In genomic region chr18:5455644-5456043, GRCh38 we compare ENCODE assay signal across 15 cellular contexts.
DNase-seq lines count a peak whose midpoint lies in the region; TF ChIP-seq lines count a peak whose summit lies in the region.
"Had no signal": no experiment of that assay in that cellular context is flagged by ENCODE, and none has a peak within 500 bp of the region (broad histone marks: within the 10 kb centered on the region; RNA-seq: fewer than 3 reads in every experiment).

No MANE protein-coding gene starts in this region.

- H3K4me2 ChIP-seq in trophoblast cell (ENCODE audit: low read length): no peak overlapping the region

- H4K8ac ChIP-seq in trophoblast cell (ENCODE audit: low read depth, low read length): peak overlapping the region; percentile 63

- H3K27me3 ChIP-seq in trophoblast cell (ENCODE audit: insufficient read depth, low read length) (no peaks in the 10 kb centered on the region), MG63 (no peaks in the 10 kb centered on the region)
- H3K27me3 ChIP-seq: right lobe of liver, stomach had no signal

- H3K79me2 ChIP-seq in trophoblast cell (ENCODE audit: control insufficient read depth, insufficient read depth, low read length, poor library complexity): no peaks in the 10 kb centered on the region

- H2BK5ac ChIP-seq in trophoblast cell (ENCODE audit: low read depth, low read length, poor library complexity): peak overlapping the region; percentile 59

- H3K9me3 ChIP-seq in trophoblast cell (ENCODE audit: insufficient read depth, low read depth, low read length) (no peaks in the 10 kb centered on the region), MG63 (no peaks in the 10 kb centered on the region)
- H3K9me3 ChIP-seq: right lobe of liver, stomach had no signal

- no peak for TF ChIP-seq CTCF in endothelial cell (IDR thresholded peaks at IDR 0.05; ENCODE audit: unreplicated experiment)
- no peak for TF ChIP-seq CTCF in mesothelial cell of epicardium (IDR thresholded peaks at IDR 0.05; ENCODE audit: unreplicated experiment)
- TF ChIP-seq CTCF in type B pancreatic cell (conservative IDR thresholded peaks at IDR 0.05): no peak

- H3K27ac ChIP-seq in trophoblast cell (ENCODE audit: low read depth, low read length): peak overlapping the region; percentile 5
- H3K27ac ChIP-seq: right lobe of liver, stomach had no signal

- no peak overlapping the region for H4K12ac ChIP-seq in trophoblast cell (ENCODE audit: low read depth, low read length)

- peak overlapping the region; percentile 67 for H2BK12ac ChIP-seq in trophoblast cell (ENCODE audit: low read length)

- no peak overlapping the region for H4K91ac ChIP-seq in trophoblast cell (ENCODE audit: low read depth, low read length)

- H3K4me1 Mint-ChIP-seq in endothelial cell (ENCODE audit: unreplicated experiment) (peaks cover 7% of the 10 kb centered on the region), mesothelial cell of epicardium (peaks cover 28% of the 10 kb centered on the region), type B pancreatic cell (ENCODE audit: unreplicated experiment) (peaks cover 17% of the 10 kb centered on the region)

- WGBS in trophoblast cell (ENCODE audit: extremely low coverage, insufficient coverage, insufficient read length): no CpG with 5 or more reads among the region's 8 CpGs

- H3K4me3 ChIP-seq in trophoblast cell (ENCODE audit: low read depth, low read length): no peak overlapping the region
- no peak overlapping the region for H3K4me3 ChIP-seq in MG63
- H3K4me3 ChIP-seq: right lobe of liver, stomach had no signal

- H3K4me3 Mint-ChIP-seq in endothelial cell (ENCODE audit: unreplicated experiment) (no peak overlapping the region), mesothelial cell of epicardium (no peak overlapping the region), type B pancreatic cell (no peak overlapping the region)
- H3K4me3 Mint-ChIP-seq: H9, nephron had no signal

- H2BK120ac ChIP-seq in trophoblast cell (ENCODE audit: insufficient read depth, low read length, poor library complexity): peak overlapping the region; percentile 47

- H3K27ac Mint-ChIP-seq in endothelial cell (ENCODE audit: unreplicated experiment) (peak overlapping the region; percentile 42), mesothelial cell of epicardium (no peak overlapping the region), type B pancreatic cell (no peak overlapping the region)
- H3K27ac Mint-ChIP-seq: H9, nephron had no signal

- H3K9ac ChIP-seq in trophoblast cell (ENCODE audit: low read length): no peak overlapping the region

- no peak overlapping the region for H2AFZ ChIP-seq in trophoblast cell (ENCODE audit: insufficient read depth, low read length, poor library complexity)

- peak overlapping the region; percentile 92 for H3K18ac ChIP-seq in trophoblast cell (ENCODE audit: low read length)

- H3K27me3 Mint-ChIP-seq in endothelial cell (ENCODE audit: unreplicated experiment) (peaks cover 1% of the 10 kb centered on the region), mesothelial cell of epicardium (ENCODE audit: low read depth) (no peaks in the 10 kb centered on the region), type B pancreatic cell (no peaks in the 10 kb centered on the region)

- peak overlapping the region; percentile 58 for H2AK5ac ChIP-seq in trophoblast cell (ENCODE audit: low read length)

- H3K36me3 Mint-ChIP-seq in endothelial cell (ENCODE audit: low read depth, unreplicated experiment) (no peaks in the 10 kb centered on the region), mesothelial cell of epicardium (no peaks in the 10 kb centered on the region), type B pancreatic cell (no peaks in the 10 kb centered on the region)

- no peak overlapping the region for H3K14ac ChIP-seq in trophoblast cell (ENCODE audit: low read length)

- H3K23ac ChIP-seq in trophoblast cell (ENCODE audit: low read length): no peak overlapping the region

- DNase-seq in Daoy (ENCODE audit: low read depth) (peak; percentile 58), RPMI8226 (peak; percentile 22), endothelial cell (ENCODE audit: low spot score) (no peak), trophoblast cell (peak in 1 of 2 donors; percentile 64), mesothelial cell of epicardium (ENCODE audit: low spot score in 2 of 2, unreplicated experiment in 2 of 2) (no peak), MG63 (no peak), type B pancreatic cell (ENCODE audit: extremely low spot score, unreplicated experiment) (no peak)
- DNase-seq: effector CD4-positive, alpha-beta T cell; H9; NCI-H2029 treated with DMSO at 0.1 percent for 48 hours; NCI-H82; right lobe of liver; SHP77; stomach had no signal

- peaks cover 19% of the 10 kb centered on the region for H3K79me1 ChIP-seq in trophoblast cell (ENCODE audit: low read length)

- no peaks in the 10 kb centered on the region for H3K9me3 Mint-ChIP-seq in endothelial cell (ENCODE audit: unreplicated experiment)
- H3K9me3 Mint-ChIP-seq in mesothelial cell of epicardium: no peaks in the 10 kb centered on the region
- no peaks in the 10 kb centered on the region for H3K9me3 Mint-ChIP-seq in type B pancreatic cell
- H3K9me3 Mint-ChIP-seq: H9, nephron had no signal

- H3K36me3 ChIP-seq in trophoblast cell (ENCODE audit: control insufficient read depth in 1 of 2, insufficient read depth in 2 of 2, low read length in 2 of 2) (peaks cover 0 to 5% of the 10 kb centered on the region in 2 experiments), MG63 (no peaks in the 10 kb centered on the region)
- H3K36me3 ChIP-seq: right lobe of liver, stomach had no signal

- peaks cover 10 to 17% of the 10 kb centered on the region in 2 experiments for H3K4me1 ChIP-seq in trophoblast cell (ENCODE audit: control insufficient read depth in 1 of 2, insufficient read depth in 2 of 2, low read length in 2 of 2)
- H3K4me1 ChIP-seq: right lobe of liver, stomach had no signal

- no peak overlapping the region for H3K4ac ChIP-seq in trophoblast cell (ENCODE audit: low read depth, low read length)

Comparison
In these comparisons a context has a peak if more than half of its experiments do, and no peak if none do; other contexts are left out.
1. DNase-seq: peak in Daoy (single experiment) and RPMI8226 (single experiment); none in endothelial cell (single experiment), mesothelial cell of epicardium (0 of 2), MG63 (single experiment) and type B pancreatic cell (single experiment).